Comparison of ENCODE assay signal across 2 cellular contexts in the genomic region with DNA sequence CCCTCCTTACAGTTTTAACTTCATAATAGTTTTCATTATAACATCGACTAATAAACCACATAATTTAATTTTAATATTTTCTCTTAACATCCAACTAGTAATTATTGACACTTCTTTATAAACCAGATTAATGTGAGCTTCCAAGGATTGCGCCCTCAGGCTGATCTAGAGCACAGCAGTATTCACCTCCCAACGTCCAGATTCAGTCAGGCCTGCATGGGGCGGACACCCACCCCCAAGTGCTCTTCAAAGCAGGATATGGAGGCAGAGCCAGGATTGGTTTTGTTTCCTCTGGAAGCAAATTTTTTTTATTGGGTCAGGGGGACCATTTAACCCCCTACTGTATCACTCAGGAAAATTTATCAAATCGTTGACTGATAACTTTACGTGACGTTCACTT.
TF ChIP-seq lines count a peak whose summit lies in the region.

No MANE protein-coding gene starts in this region.

TF ChIP-seq in SK-N-SH, 30 proteins besides CTCF, POLR2A, EP300 and RAD21 (continued from another document):
- TF ChIP-seq, protein P1, sequence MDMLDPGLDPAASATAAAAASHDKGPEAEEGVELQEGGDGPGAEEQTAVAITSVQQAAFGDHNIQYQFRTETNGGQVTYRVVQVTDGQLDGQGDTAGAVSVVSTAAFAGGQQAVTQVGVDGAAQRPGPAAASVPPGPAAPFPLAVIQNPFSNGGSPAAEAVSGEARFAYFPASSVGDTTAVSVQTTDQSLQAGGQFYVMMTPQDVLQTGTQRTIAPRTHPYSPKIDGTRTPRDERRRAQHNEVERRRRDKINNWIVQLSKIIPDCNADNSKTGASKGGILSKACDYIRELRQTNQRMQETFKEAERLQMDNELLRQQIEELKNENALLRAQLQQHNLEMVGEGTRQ (IDR thresholded peaks at IDR 0.05; ENCODE audit: borderline replicate concordance, low read depth, low read length): no peak
- TF ChIP-seq RFX5 (IDR thresholded peaks at IDR 0.05; ENCODE audit: low read length): no peak
- no peak for TF ChIP-seq TEAD4 (IDR thresholded peaks at IDR 0.05; ENCODE audit: borderline replicate concordance, insufficient read depth)
- TF ChIP-seq MEF2A (IDR thresholded peaks at IDR 0.05; ENCODE audit: borderline replicate concordance, low read depth): no peak

TF ChIP-seq in SK-N-SH treated with all-trans-retinoic acid at 6 μM for 48 hours, 23 proteins besides CTCF, POLR2A, EP300 and RAD21 (continued from another document):
- TF ChIP-seq, protein P2, sequence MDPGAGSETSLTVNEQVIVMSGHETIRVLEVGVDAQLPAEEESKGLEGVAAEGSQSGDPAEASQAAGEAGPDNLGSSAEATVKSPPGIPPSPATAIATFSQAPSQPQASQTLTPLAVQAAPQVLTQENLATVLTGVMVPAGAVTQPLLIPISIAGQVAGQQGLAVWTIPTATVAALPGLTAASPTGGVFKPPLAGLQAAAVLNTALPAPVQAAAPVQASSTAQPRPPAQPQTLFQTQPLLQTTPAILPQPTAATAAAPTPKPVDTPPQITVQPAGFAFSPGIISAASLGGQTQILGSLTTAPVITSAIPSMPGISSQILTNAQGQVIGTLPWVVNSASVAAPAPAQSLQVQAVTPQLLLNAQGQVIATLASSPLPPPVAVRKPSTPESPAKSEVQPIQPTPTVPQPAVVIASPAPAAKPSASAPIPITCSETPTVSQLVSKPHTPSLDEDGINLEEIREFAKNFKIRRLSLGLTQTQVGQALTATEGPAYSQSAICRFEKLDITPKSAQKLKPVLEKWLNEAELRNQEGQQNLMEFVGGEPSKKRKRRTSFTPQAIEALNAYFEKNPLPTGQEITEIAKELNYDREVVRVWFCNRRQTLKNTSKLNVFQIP (CRISPR knock-in tag; IDR thresholded peaks at IDR 0.05; ENCODE audit: borderline replicate concordance, low read depth): no peak
- TF ChIP-seq ZNF70 (CRISPR knock-in tag; IDR thresholded peaks at IDR 0.05) (no peak), CSDC2 (CRISPR knock-in tag; IDR thresholded peaks at IDR 0.05) (no peak), TCF4 (CRISPR knock-in tag; IDR thresholded peaks at IDR 0.05; ENCODE audit: borderline replicate concordance) (no peak), SNAI2 (CRISPR knock-in tag; IDR thresholded peaks at IDR 0.05) (no peak), ZC3H10 (CRISPR knock-in tag; IDR thresholded peaks at IDR 0.05) (no peak), ZNF8 (CRISPR knock-in tag; IDR thresholded peaks at IDR 0.05) (no peak), GLIS3 (CRISPR knock-in tag; IDR thresholded peaks at IDR 0.05) (no peak), ZFP3 (CRISPR knock-in tag; IDR thresholded peaks at IDR 0.05) (no peak)
- TF ChIP-seq, protein P3, sequence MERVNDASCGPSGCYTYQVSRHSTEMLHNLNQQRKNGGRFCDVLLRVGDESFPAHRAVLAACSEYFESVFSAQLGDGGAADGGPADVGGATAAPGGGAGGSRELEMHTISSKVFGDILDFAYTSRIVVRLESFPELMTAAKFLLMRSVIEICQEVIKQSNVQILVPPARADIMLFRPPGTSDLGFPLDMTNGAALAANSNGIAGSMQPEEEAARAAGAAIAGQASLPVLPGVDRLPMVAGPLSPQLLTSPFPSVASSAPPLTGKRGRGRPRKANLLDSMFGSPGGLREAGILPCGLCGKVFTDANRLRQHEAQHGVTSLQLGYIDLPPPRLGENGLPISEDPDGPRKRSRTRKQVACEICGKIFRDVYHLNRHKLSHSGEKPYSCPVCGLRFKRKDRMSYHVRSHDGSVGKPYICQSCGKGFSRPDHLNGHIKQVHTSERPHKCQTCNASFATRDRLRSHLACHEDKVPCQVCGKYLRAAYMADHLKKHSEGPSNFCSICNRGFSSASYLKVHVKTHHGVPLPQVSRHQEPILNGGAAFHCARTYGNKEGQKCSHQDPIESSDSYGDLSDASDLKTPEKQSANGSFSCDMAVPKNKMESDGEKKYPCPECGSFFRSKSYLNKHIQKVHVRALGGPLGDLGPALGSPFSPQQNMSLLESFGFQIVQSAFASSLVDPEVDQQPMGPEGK (CRISPR knock-in tag; IDR thresholded peaks at IDR 0.05; ENCODE audit: borderline replicate concordance): no peak
- TF ChIP-seq, protein P4, sequence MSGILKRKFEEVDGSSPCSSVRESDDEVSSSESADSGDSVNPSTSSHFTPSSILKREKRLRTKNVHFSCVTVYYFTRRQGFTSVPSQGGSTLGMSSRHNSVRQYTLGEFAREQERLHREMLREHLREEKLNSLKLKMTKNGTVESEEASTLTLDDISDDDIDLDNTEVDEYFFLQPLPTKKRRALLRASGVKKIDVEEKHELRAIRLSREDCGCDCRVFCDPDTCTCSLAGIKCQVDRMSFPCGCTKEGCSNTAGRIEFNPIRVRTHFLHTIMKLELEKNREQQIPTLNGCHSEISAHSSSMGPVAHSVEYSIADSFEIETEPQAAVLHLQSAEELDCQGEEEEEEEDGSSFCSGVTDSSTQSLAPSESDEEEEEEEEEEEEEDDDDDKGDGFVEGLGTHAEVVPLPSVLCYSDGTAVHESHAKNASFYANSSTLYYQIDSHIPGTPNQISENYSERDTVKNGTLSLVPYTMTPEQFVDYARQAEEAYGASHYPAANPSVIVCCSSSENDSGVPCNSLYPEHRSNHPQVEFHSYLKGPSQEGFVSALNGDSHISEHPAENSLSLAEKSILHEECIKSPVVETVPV (CRISPR knock-in tag; IDR thresholded peaks at IDR 0.05): no peak
- TF ChIP-seq, protein P5, sequence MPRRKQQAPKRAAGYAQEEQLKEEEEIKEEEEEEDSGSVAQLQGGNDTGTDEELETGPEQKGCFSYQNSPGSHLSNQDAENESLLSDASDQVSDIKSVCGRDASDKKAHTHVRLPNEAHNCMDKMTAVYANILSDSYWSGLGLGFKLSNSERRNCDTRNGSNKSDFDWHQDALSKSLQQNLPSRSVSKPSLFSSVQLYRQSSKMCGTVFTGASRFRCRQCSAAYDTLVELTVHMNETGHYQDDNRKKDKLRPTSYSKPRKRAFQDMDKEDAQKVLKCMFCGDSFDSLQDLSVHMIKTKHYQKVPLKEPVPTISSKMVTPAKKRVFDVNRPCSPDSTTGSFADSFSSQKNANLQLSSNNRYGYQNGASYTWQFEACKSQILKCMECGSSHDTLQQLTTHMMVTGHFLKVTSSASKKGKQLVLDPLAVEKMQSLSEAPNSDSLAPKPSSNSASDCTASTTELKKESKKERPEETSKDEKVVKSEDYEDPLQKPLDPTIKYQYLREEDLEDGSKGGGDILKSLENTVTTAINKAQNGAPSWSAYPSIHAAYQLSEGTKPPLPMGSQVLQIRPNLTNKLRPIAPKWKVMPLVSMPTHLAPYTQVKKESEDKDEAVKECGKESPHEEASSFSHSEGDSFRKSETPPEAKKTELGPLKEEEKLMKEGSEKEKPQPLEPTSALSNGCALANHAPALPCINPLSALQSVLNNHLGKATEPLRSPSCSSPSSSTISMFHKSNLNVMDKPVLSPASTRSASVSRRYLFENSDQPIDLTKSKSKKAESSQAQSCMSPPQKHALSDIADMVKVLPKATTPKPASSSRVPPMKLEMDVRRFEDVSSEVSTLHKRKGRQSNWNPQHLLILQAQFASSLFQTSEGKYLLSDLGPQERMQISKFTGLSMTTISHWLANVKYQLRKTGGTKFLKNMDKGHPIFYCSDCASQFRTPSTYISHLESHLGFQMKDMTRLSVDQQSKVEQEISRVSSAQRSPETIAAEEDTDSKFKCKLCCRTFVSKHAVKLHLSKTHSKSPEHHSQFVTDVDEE (CRISPR knock-in tag; IDR thresholded peaks at IDR 0.05): no peak
